In the genomic region with DNA sequence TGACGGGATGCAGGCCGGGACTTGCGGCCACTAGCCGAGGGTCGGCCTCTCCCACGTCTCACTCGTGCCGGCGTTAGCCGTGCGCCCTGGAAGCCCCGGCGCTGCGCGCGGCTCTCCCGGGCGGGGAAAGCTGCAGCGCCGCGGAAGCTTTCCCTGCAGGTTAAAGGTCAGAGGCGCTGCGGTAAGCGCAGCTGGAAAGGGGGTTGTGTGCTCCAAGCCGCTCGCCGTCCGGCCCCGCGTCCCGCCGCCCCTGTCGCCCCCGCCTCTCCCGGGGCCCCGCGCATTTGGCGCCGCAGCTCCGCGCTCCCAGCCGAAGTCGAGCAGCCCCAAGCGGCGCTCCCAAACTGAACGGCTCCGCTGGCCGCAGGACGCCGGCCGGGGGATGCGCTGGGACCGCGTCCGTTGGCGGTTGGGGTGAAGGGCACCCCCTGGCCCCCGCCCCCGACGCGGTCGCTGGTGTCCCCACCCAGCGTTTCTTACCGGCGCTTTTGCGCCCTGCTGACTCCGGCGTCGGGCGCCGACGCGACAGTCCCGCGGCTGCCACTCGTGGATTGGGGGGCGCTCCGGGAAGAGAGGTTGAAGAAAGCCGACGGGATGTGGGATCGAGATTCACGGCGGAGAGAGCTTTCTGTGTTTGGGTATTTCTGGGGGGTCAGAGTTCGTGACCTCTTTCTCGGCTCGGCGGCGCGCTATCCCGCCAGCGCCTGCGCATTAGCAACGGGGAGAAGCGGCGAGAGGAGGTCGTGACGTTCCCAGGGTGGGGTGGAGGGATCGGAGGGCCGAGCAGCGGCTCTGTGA, we compare ENCODE assay signal across 8 cellular contexts. TPM values are rescaled to one million over a fixed set of nuclear protein-coding genes. Genes with fewer than 3 reads are reported as not detected.
DNase-seq lines count a peak whose midpoint lies in the region; FAIRE-seq and TF ChIP-seq lines count a peak whose summit lies in the region.

A gene (minus strand): TSS at position 719 of the 798 bp plus-strand sequence. CDS start 6,234 bp downstream, outside the sequence.

- peak within 1 kb of the TSS; percentile 92 for H4K5ac ChIP-seq in H1 (ENCODE audit: insufficient read length, low read depth, low read length)

- peak within 1 kb of the TSS; percentile 63 to 79 (median 68) for H3K9ac ChIP-seq in H1 (replicated peaks in 1 of 4; ENCODE audit: extremely low read depth in 1 of 4, low read depth in 3 of 4, low read length in 3 of 4)
- peak within 1 kb of the TSS; percentile 92 for H3K9ac ChIP-seq in mesenchymal stem cell (ENCODE audit: low read length)

- peaks cover 0 to 3% of the 10 kb centered on the region in 2 experiments for H4K20me1 ChIP-seq in H1 (replicated peaks in 1 of 2; ENCODE audit: control insufficient read depth in 1 of 2, insufficient read depth in 2 of 2, low read length in 2 of 2)

- TF ChIP-seq RAD21 in H1 (IDR thresholded peaks at IDR 0.05 in 1 of 2, conservative IDR thresholded peaks at IDR 0.05 in 1 of 2; ENCODE audit: low read depth in 2 of 2, low read length in 2 of 2), result no peak

- no peak for TF ChIP-seq POLR2A in H1 (IDR thresholded peaks at IDR 0.05; ENCODE audit: control extremely low read depth in 1 of 2, low read depth in 2 of 2, low read length in 2 of 2)

- peak within 1 kb of the TSS; percentile 75; the same call in 1 of the 2 replicates for H2BK5ac ChIP-seq in H1 (ENCODE audit: low read depth, low read length)
- peak within 1 kb of the TSS; percentile 69 for H2BK5ac ChIP-seq in mesenchymal stem cell (ENCODE audit: low read depth, low read length, poor library complexity, severe bottlenecking)

- peak within 1 kb of the TSS; percentile 95 to 98 (median 96) for H3K4me3 Mint-ChIP-seq in CD8-positive, alpha-beta memory T cell

- no peaks in the 10 kb centered on the region for H3K27me3 Mint-ChIP-seq in CD8-positive, alpha-beta memory T cell

- H4K91ac ChIP-seq in H1 (replicated peaks; ENCODE audit: insufficient read length, low read length) (peak within 1 kb of the TSS; percentile 73), mesenchymal stem cell (ENCODE audit: low read length) (peak within 1 kb of the TSS; percentile 97)

- CTCF ChIA-PET in CD8-positive, alpha-beta memory T cell (lab: Charles Lee), result interaction anchor here (0.6 to 2.4 kb wide), 15 partner anchors 10 to 468 kb away, joined by 3 to 10 read pairs (median 3); a partner anchor contains a TSS
- CTCF ChIA-PET in H1 (lab: Charles Lee; ENCODE audit: partially characterized antibody), result interaction anchor here (0.6 to 2.0 kb wide), 16 partner anchors 11 to 460 kb away, joined by 3 to 9 read pairs (median 3); a partner anchor contains a TSS

- TF ChIP-seq CTCF in GM20000 (IDR thresholded peaks at IDR 0.05; ENCODE audit: extremely low read depth, missing control alignments) (no peak), H1 (IDR thresholded peaks at IDR 0.05; ENCODE audit: control extremely low read depth in 1 of 3, insufficient read depth in 1 of 3, low read depth in 1 of 3, low read length in 3 of 3) (no peak)

- TF ChIP-seq EP300 in H1 (IDR thresholded peaks at IDR 0.05; ENCODE audit: borderline replicate concordance in 1 of 2, low read depth in 2 of 2, low read length in 2 of 2), result no peak

- no peak within 1 kb of the TSS for H2BK120ac ChIP-seq in H1 (replicated peaks; ENCODE audit: low read depth, low read length)
- H2BK120ac ChIP-seq in mesenchymal stem cell (ENCODE audit: low read depth, low read length), result peak within 1 kb of the TSS; percentile 64

- no peak within 1 kb of the TSS for H3K4ac ChIP-seq in H1 (replicated peaks; ENCODE audit: insufficient read length, low read depth, low read length)
- H3K4ac ChIP-seq in mesenchymal stem cell (ENCODE audit: low read depth in 1 of 2, low read length in 2 of 2), result peak within 1 kb of the TSS; percentile 81 to 95

- H3K23me2 ChIP-seq in H1 (ENCODE audit: low read depth, low read length), result 0 out of 2 replicates have a peak, but pooled peaks cover 2% of the 10 kb centered on the region

- H3K4me1 Mint-ChIP-seq in CD8-positive, alpha-beta memory T cell, result peaks cover 23 to 37% (median 25%) of the 10 kb centered on the region in 3 donors

- peak within 1 kb of the TSS; percentile 77 for H3K56ac ChIP-seq in H1 (replicated peaks; ENCODE audit: insufficient read length, low read depth, low read length)

- peak within 1 kb of the TSS; percentile 81 for H3K27ac ChIP-seq in CD8-positive, alpha-beta memory T cell (ENCODE audit: low read depth, low read length)
- peak within 1 kb of the TSS; percentile 71 for H3K27ac ChIP-seq in H1 (ENCODE audit: low read depth, low read length)
- peak within 1 kb of the TSS; percentile 57 for H3K27ac ChIP-seq in mesenchymal stem cell (ENCODE audit: low read length, poor library complexity, severe bottlenecking)

- H3K27ac Mint-ChIP-seq in CD8-positive, alpha-beta memory T cell, result peak within 1 kb of the TSS; percentile 80 to 99 (median 94)

- peaks cover 0 to 17% (median 0%) of the 10 kb centered on the region in 3 donors for H3K36me3 Mint-ChIP-seq in CD8-positive, alpha-beta memory T cell

- H4K8ac ChIP-seq in H1 (ENCODE audit: extremely low read depth, insufficient read depth, low read length) (peak within 1 kb of the TSS; percentile 93), mesenchymal stem cell (ENCODE audit: low read length) (peak within 1 kb of the TSS; percentile 96)

- peaks cover 3% of the 10 kb centered on the region for H3K36me3 ChIP-seq in CD8-positive, alpha-beta memory T cell (ENCODE audit: insufficient read depth, low read length)
- H3K36me3 ChIP-seq in H1 (ENCODE audit: control insufficient read depth in 2 of 4, insufficient read depth in 4 of 4, low read length in 3 of 4) (peaks cover 0 to 6% (median 0%) of the 10 kb centered on the region in 4 experiments; a peak in 2 of 8 replicates), mesenchymal stem cell (ENCODE audit: control insufficient read depth in 1 of 2, insufficient read depth in 2 of 2, low read depth in 1 of 2, low read length in 2 of 2) (peaks cover 8 to 11% of the 10 kb centered on the region in 2 experiments)

- no peak within 1 kb of the TSS for H3K14ac ChIP-seq in H1 (ENCODE audit: insufficient read length)
- peak within 1 kb of the TSS; percentile 35 to 62 for H3K14ac ChIP-seq in mesenchymal stem cell (ENCODE audit: low read length in 2 of 2)

- H2AK5ac ChIP-seq in H1 (ENCODE audit: low read depth, low read length), result peak within 1 kb of the TSS; percentile 8; the same call in 1 of the 2 replicates
- no peak within 1 kb of the TSS for H2AK5ac ChIP-seq in mesenchymal stem cell (ENCODE audit: low read length, severe bottlenecking)

- H3K9me3 Mint-ChIP-seq in CD8-positive, alpha-beta memory T cell, result no peaks in the 10 kb centered on the region

- H2AFZ ChIP-seq in H1 (ENCODE audit: low read length) (peak within 1 kb of the TSS; percentile 81; the same call in 1 of the 2 replicates), mesenchymal stem cell (ENCODE audit: low read depth, low read length) (peak within 1 kb of the TSS; percentile 89)

- FAIRE-seq in H1 (lab: Jason Lieb, UNC), result no peak

- peak; percentile 85 to 95 (median 92) for DNase-seq in CD8-positive, alpha-beta memory T cell
- peak; percentile 99 for DNase-seq in GM20000 (ENCODE audit: low spot score)
- peak; percentile 96 for DNase-seq in HT-29 (ENCODE audit: low spot score)
- peak; percentile 95 for DNase-seq in NOMO-1 treated with dmso at 0.1 percent for 144 hours (lab: John Stamatoyannopoulos, UW; ENCODE audit: unreplicated experiment)
- DNase-seq in activated CD8-positive, alpha-beta memory T cell treated with anti-CD3 and anti-CD28 coated beads for 48 hours (ENCODE audit: low read depth in 2 of 3, low spot score in 2 of 3), result peak; percentile 71 to 78 (median 74)
- DNase-seq in H1 (ENCODE audit: low read depth in 1 of 2, low spot score in 2 of 2), result peak; percentile 86 to 91
- peak; percentile 93 for DNase-seq in mesenchymal stem cell
- peak; percentile 83 for DNase-seq in stimulated activated CD8-positive, alpha-beta memory T cell treated with anti-CD3 and anti-CD28 coated beads, Interleukin-12 subunit alpha, Interleukin-12 subunit beta, amount 100 ng/mL, for 4 hours (ENCODE audit: low read depth)

- H3K9me3 ChIP-seq in CD8-positive, alpha-beta memory T cell (ENCODE audit: low read length), result no peaks in the 10 kb centered on the region
- no peaks in the 10 kb centered on the region for H3K9me3 ChIP-seq in H1 (ENCODE audit: insufficient read depth in 2 of 2, low read depth in 1 of 2, low read length in 1 of 2)
- no peaks in the 10 kb centered on the region for H3K9me3 ChIP-seq in mesenchymal stem cell (ENCODE audit: control insufficient read depth, low read length)

- H3K23ac ChIP-seq in H1 (ENCODE audit: insufficient read length), result no peak within 1 kb of the TSS
- peak within 1 kb of the TSS in 1 of 2 experiments; percentile 31 for H3K23ac ChIP-seq in mesenchymal stem cell (ENCODE audit: low read length in 2 of 2)

- no peak within 1 kb of the TSS for H2BK20ac ChIP-seq in H1 (ENCODE audit: low read length)

- peak within 1 kb of the TSS; percentile 88 for H3K4me3 ChIP-seq in CD8-positive, alpha-beta memory T cell (ENCODE audit: low read length)
- peak within 1 kb of the TSS; percentile 79 to 97 (median 86) for H3K4me3 ChIP-seq in H1 (ENCODE audit: extremely low read depth in 1 of 4, insufficient read depth in 2 of 4, low read depth in 3 of 4, low read length in 4 of 4)
- H3K4me3 ChIP-seq in mesenchymal stem cell (ENCODE audit: insufficient read depth in 1 of 2, low read depth in 1 of 2, low read length in 2 of 2), result peak within 1 kb of the TSS; percentile 96 to 97

- H3K4me2 ChIP-seq in H1 (ENCODE audit: insufficient read depth in 1 of 2, low read depth in 2 of 2, low read length in 2 of 2) (peak within 1 kb of the TSS; percentile 41 to 77), mesenchymal stem cell (ENCODE audit: low read length, poor library complexity, severe bottlenecking) (peak within 1 kb of the TSS; percentile 87)

- H2BK12ac ChIP-seq in H1 (ENCODE audit: low read depth, low read length), result no peak within 1 kb of the TSS
- peak within 1 kb of the TSS in 1 of 2 experiments; percentile 73 for H2BK12ac ChIP-seq in mesenchymal stem cell (ENCODE audit: low read length in 2 of 2)

- peaks cover 4 to 44% of the 10 kb centered on the region in 2 experiments for H3K79me2 ChIP-seq in H1 (ENCODE audit: control insufficient read depth in 1 of 2, insufficient read depth in 2 of 2, low read length in 2 of 2)

- no peaks in the 10 kb centered on the region for H3K27me3 ChIP-seq in CD8-positive, alpha-beta memory T cell (ENCODE audit: insufficient read depth, low read length, poor library complexity, severe bottlenecking)
- H3K27me3 ChIP-seq in H1 (replicated peaks in 1 of 4; ENCODE audit: control insufficient read depth in 3 of 4, extremely low read depth in 1 of 4, insufficient read depth in 3 of 4, low read length in 3 of 4) (no peaks in the 10 kb centered on the region), mesenchymal stem cell (ENCODE audit: control insufficient read depth in 1 of 2, insufficient read depth in 1 of 2, low read length in 2 of 2) (no peaks in the 10 kb centered on the region)

- H3K4me1 ChIP-seq in CD8-positive, alpha-beta memory T cell (ENCODE audit: insufficient read depth, low read length), result peaks cover 12% of the 10 kb centered on the region
- no peaks in the 10 kb centered on the region for H3K4me1 ChIP-seq in H1 (replicated peaks in 1 of 4; ENCODE audit: control insufficient read depth in 3 of 4, insufficient read depth in 4 of 4, low read length in 3 of 4)
- no peaks in the 10 kb centered on the region for H3K4me1 ChIP-seq in mesenchymal stem cell (ENCODE audit: control insufficient read depth, insufficient read depth, low read depth, low read length)

- 2% methylated on average over 56 of the region's 99 CpGs; no CpG with 5 or more reads in 1 of the 2 experiments for WGBS in H1 (ENCODE audit: extremely low coverage in 1 of 2, insufficient coverage in 1 of 2, insufficient read length in 1 of 2, insufficient replicate concordance in 2 of 2, low coverage in 1 of 2, low lambda C conversion rate in 2 of 2, missing lambda C conversion rate in 1 of 2), 2 experiments
- WGBS in mesenchymal stem cell, result under 1% methylated on average over 84 of the region's 99 CpGs

- H3K18ac ChIP-seq in H1 (ENCODE audit: extremely low read depth, low read length) (peak within 1 kb of the TSS; percentile 87), mesenchymal stem cell (ENCODE audit: low read depth in 1 of 2, low read length in 2 of 2) (peak within 1 kb of the TSS; percentile 94)

- POLR2A ChIA-PET in CD8-positive, alpha-beta memory T cell (lab: Charles Lee), result interaction anchor here (0.6 to 2.2 kb wide), 4 partner anchors 10 to 766 kb away, joined by 3 to 10 read pairs (median 4); a partner anchor contains a TSS
- POLR2A ChIA-PET in H1 (lab: Charles Lee; ENCODE audit: partially characterized antibody), result interaction anchor here (0.6 to 2.8 kb wide), 14 partner anchors 10 to 401 kb away, joined by 3 to 13 read pairs (median 5); a partner anchor contains a TSS

- 0 out of 2 replicates have a peak within 1 kb of the TSS, but pooled peaks have one; percentile 29 for H2BK15ac ChIP-seq in H1 (ENCODE audit: low read length)
- peak within 1 kb of the TSS; percentile 89 for H2BK15ac ChIP-seq in mesenchymal stem cell (ENCODE audit: low read depth, poor library complexity, severe bottlenecking)

- H3K79me1 ChIP-seq in H1 (ENCODE audit: low read depth, low read length) (no peaks in the 10 kb centered on the region; the same call in 1 of the 2 replicates), mesenchymal stem cell (replicated peaks; ENCODE audit: low read length, poor library complexity, severe bottlenecking) (peaks cover 12% of the 10 kb centered on the region)

RNA-seq across cellular contexts. Expression of the gene that starts here (rescaled TPM):
- 10 to 100 TPM; 17.1 to 21.9 TPM for total RNA-seq in CD8-positive, alpha-beta memory T cell
- 7.5 TPM for polyA plus RNA-seq in CD8-positive, alpha-beta memory T cell
- 26.5 and 27.4 TPM in 2 replicates for total RNA-seq in HT-29 (2014; rRNA removed; shearing (Covaris generic))
- total RNA-seq in H1 (2021; fragmentation: NEBNext Ultra II Directional; extraction: Animal tissue kit (Norgen Biotek cat#: 25700)), result 39.0 and 48.3 TPM in 2 replicates
- 13.7 and 22.8 TPM in 2 replicates for polyA plus RNA-seq in H1 (2011; rRNA removed)
- 21.6 TPM for polyA plus RNA-seq in H1 (2011; cell fraction: cytosol; rRNA removed)
- 34.2 TPM for polyA plus RNA-seq in H1 (2011; cell fraction: nucleus; rRNA removed)
- polyA plus RNA-seq in H1 (2012, experiment 1 of 2), result 23.2 to 45.2 TPM (median 29.8 TPM) in 4 replicates
- 2.6 TPM for polyA plus RNA-seq in H1 (2012, experiment 2 of 2)
- 65.1 TPM for polyA plus RNA-seq in H1 (2013, experiment 1 of 2)
- 65.3 TPM for polyA plus RNA-seq in H1 (2013, experiment 2 of 2)
- polyA minus RNA-seq in H1 (2011; rRNA and poly(A)+ RNA removed), result 21.6 and 29.7 TPM in 2 replicates
- 24.1 TPM for polyA minus RNA-seq in H1 (2011; cell fraction: cytosol; rRNA and poly(A)+ RNA removed)
- 45.1 TPM for polyA minus RNA-seq in H1 (2011; cell fraction: nucleus; rRNA and poly(A)+ RNA removed)
- polyA plus RNA-seq in mesenchymal stem cell (2013, experiment 1 of 2), result 33.2 TPM
- polyA plus RNA-seq in mesenchymal stem cell (2013, experiment 2 of 2), result 34.3 TPM

Comparison
In these comparisons a context has a peak if more than half of its experiments do, and no peak if none do; other contexts are left out.
1. Peak in every context shown above with its lines: DNase-seq, H3K4me3 ChIP-seq and H3K27ac ChIP-seq.